Comparison of ENCODE assay signal across 22 cellular contexts in the genomic region with DNA sequence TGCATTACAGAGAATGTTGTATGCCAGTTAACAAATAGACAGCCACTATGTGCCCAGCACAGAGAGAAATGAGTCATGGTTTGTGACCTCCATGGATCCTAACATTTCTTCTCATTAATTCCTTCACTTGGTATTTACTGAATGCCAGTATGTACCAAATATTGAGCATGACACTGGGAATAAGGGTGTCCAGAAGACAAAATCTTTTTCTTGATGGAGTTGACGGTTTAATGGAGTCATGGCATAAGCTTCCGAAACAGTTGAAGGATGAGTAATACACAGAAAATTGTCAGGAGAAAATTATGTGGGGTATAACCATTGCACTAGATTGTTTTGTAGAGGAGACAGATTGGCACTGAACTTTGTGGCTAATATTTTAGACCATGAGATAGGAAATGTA. TPM values are rescaled to one million over a fixed set of nuclear protein-coding genes. Genes with fewer than 3 reads are reported as not detected.
DNase-seq lines count a peak whose midpoint lies in the region; TF ChIP-seq lines count a peak whose summit lies in the region.
"Had no signal": no experiment of that assay in that cellular context is flagged by ENCODE, and none has a peak within 500 bp of the region (broad histone marks: within the 10 kb centered on the region; RNA-seq: fewer than 3 reads in every experiment).

No MANE protein-coding gene starts in this region.

- H3K36me3 ChIP-seq in osteoblast (ENCODE audit: insufficient read depth, low read length), result no peaks in the 10 kb centered on the region

- CTCF ChIA-PET in activated naive CD4-positive, alpha-beta T cell treated with anti-CD3 and anti-CD28 coated beads for 36 hours (lab: Charles Lee), result no interaction called here

- H3K4me3 Mint-ChIP-seq in HFFc6, result no peak overlapping the region
- no peak overlapping the region for H3K4me3 Mint-ChIP-seq in activated naive CD4-positive, alpha-beta T cell treated with anti-CD3 and anti-CD28 coated beads for 36 hours
- H3K4me3 Mint-ChIP-seq: B cell; CD8-positive, alpha-beta T cell had no signal

- no peaks in the 10 kb centered on the region for H4K20me1 ChIP-seq in osteoblast (ENCODE audit: insufficient read depth, low read length)

- H3K4me2 ChIP-seq in osteoblast (ENCODE audit: insufficient read depth, low read length), result no peak overlapping the region

- DNase-seq in EL, result peak; percentile 66
- DNase-seq in HFFc6, result peak; percentile 17
- peak; percentile 51 for DNase-seq in RPMI7951 (ENCODE audit: low read depth)
- DNase-seq in osteoblast (ENCODE audit: insufficient read length, low spot score, missing footprints), result no peak
- DNase-seq in NCI-H1092 (lab: John Stamatoyannopoulos, UW), result no peak
- DNase-seq in AG08396 (ENCODE audit: low spot score), result no peak
- no peak for DNase-seq in activated naive CD4-positive, alpha-beta T cell treated with anti-CD3 and anti-CD28 coated beads for 36 hours
- no peak for DNase-seq in NCI-H510A (lab: John Stamatoyannopoulos, UW)
- DNase-seq: Caco-2; CD8-positive, alpha-beta T cell; GOT3; HCEC 1CT; NCI-H1105; NCI-H1436 treated with DMSO at 0.1 percent for 48 hours; NCI-H187 treated with DMSO at 0.1 percent for 48 hours; NCI-H446 treated with DMSO at 0.1 percent for 48 hours; NCI-H526 treated with DMSO at 0.1 percent for 48 hours; SIG-M5; T-helper 2 cell had no signal

- H3K36me3 Mint-ChIP-seq in HFFc6 (ENCODE audit: low read depth), result peaks cover 14% of the 10 kb centered on the region; the same call in 1 of the 2 replicates
- no peaks in the 10 kb centered on the region for H3K36me3 Mint-ChIP-seq in activated naive CD4-positive, alpha-beta T cell treated with anti-CD3 and anti-CD28 coated beads for 36 hours (ENCODE audit: low read depth)
- H3K36me3 Mint-ChIP-seq: CD8-positive, alpha-beta T cell had no signal

- H3K79me2 ChIP-seq in osteoblast (ENCODE audit: insufficient read depth, low read length), result no peaks in the 10 kb centered on the region

- no peak overlapping the region for H3K4me3 ChIP-seq in osteoblast (ENCODE audit: insufficient read depth, low read length)
- H3K4me3 ChIP-seq: SK-N-MC had no signal

- H3K27me3 Mint-ChIP-seq in HFFc6 (ENCODE audit: insufficient read depth), result no peaks in the 10 kb centered on the region
- H3K27me3 Mint-ChIP-seq in activated naive CD4-positive, alpha-beta T cell treated with anti-CD3 and anti-CD28 coated beads for 36 hours (ENCODE audit: low read depth), result no peaks in the 10 kb centered on the region
- H3K27me3 Mint-ChIP-seq: B cell had no signal

- intact Hi-C loops in activated naive CD4-positive, alpha-beta T cell treated with anti-CD3 and anti-CD28 coated beads for 36 hours (cut with micrococcal nuclease), result no loop called here

- peaks cover 43% of the 10 kb centered on the region for H3K4me1 Mint-ChIP-seq in HFFc6 (ENCODE audit: low read depth)
- no peaks in the 10 kb centered on the region for H3K4me1 Mint-ChIP-seq in activated naive CD4-positive, alpha-beta T cell treated with anti-CD3 and anti-CD28 coated beads for 36 hours (ENCODE audit: low read depth)
- H3K4me1 Mint-ChIP-seq: B cell had no signal

- TF ChIP-seq CTCF in HFFc6 (IDR thresholded peaks at IDR 0.05), result no peak
- no peak for TF ChIP-seq CTCF in osteoblast (IDR thresholded peaks at IDR 0.05; ENCODE audit: extremely low read depth, low read depth, low read length)

- peak overlapping the region; percentile 27 for H2AFZ ChIP-seq in osteoblast (ENCODE audit: low read length)

- no peak overlapping the region for H3K27ac ChIP-seq in osteoblast (ENCODE audit: low read depth, low read length)
- H3K27ac ChIP-seq: C4-2B, SK-N-MC had no signal

- H3K27me3 ChIP-seq in osteoblast (ENCODE audit: insufficient read depth, low read length), result no peaks in the 10 kb centered on the region

- H3K9me3 Mint-ChIP-seq in HFFc6, result no peaks in the 10 kb centered on the region
- H3K9me3 Mint-ChIP-seq in activated naive CD4-positive, alpha-beta T cell treated with anti-CD3 and anti-CD28 coated beads for 36 hours, result no peaks in the 10 kb centered on the region
- H3K9me3 Mint-ChIP-seq: CD8-positive, alpha-beta T cell had no signal

- H3K9me3 ChIP-seq in osteoblast (ENCODE audit: low read depth, low read length), result no peaks in the 10 kb centered on the region
- H3K9me3 ChIP-seq: Caco-2 had no signal

- peaks cover 2% of the 10 kb centered on the region for H3K4me1 ChIP-seq in osteoblast (ENCODE audit: insufficient read depth, low read length)
- H3K4me1 ChIP-seq: Caco-2 had no signal

- H3K27ac Mint-ChIP-seq in HFFc6, result peak overlapping the region; percentile 35
- H3K27ac Mint-ChIP-seq in activated naive CD4-positive, alpha-beta T cell treated with anti-CD3 and anti-CD28 coated beads for 36 hours, result no peak overlapping the region
- H3K27ac Mint-ChIP-seq: B cell; CD8-positive, alpha-beta T cell had no signal

RNA-seq across cellular contexts. Expression of gene PTGFR, which starts 36.9 kb away (rescaled TPM):
- total RNA-seq in HFFc6 (2021; fragmentation: NEBNext Ultra II Directional; extraction: Animal tissue kit (Norgen Biotek cat#: 25700)), result 10 to 100 TPM; 11.2 to 20.3 (median 17.1) TPM
- total RNA-seq in RPMI7951 (2014; rRNA removed; shearing (Covaris generic)), result 31.3 and 39.9 TPM in 2 replicates
- 67.7 and 81.9 TPM in 2 replicates for total RNA-seq in osteoblast
- total RNA-seq in activated naive CD4-positive, alpha-beta T cell treated with anti-CD3 and anti-CD28 coated beads for 36 hours, result not detected
- total RNA-seq: B cell; Caco-2; CD8-positive, alpha-beta T cell had no signal

Comparison
In these comparisons a context has a peak if more than half of its experiments do, and no peak if none do; other contexts are left out.
1. DNase-seq: peak in EL (single experiment), HFFc6 (single experiment) and RPMI7951 (single experiment); none in osteoblast (single experiment), NCI-H1092 (single experiment), AG08396 (single experiment), activated naive CD4-positive, alpha-beta T cell treated with anti-CD3 and anti-CD28 coated beads for 36 hours (single experiment) and NCI-H510A (single experiment).
2. RNA of gene PTGFR, which starts 36.9 kb away (total RNA-seq): 67.7 to 81.9 TPM in osteoblast, 31.3 to 39.9 TPM in RPMI7951 and 11.2 to 20.3 TPM in HFFc6; not detected in activated naive CD4-positive, alpha-beta T cell treated with anti-CD3 and anti-CD28 coated beads for 36 hours; every median in the first group is over 10 times any median in the second.